5 cellular contexts compared by ENCODE assay signal in genomic region chr1:24103465-24103864, GRCh38. TPM values are rescaled to one million over a fixed set of nuclear protein-coding genes. Genes with fewer than 3 reads are reported as not detected.
"Had no signal": no experiment of that assay in that cellular context is flagged by ENCODE, and none has a peak within 500 bp of the region (broad histone marks: within the 10 kb centered on the region; RNA-seq: fewer than 3 reads in every experiment).

No MANE protein-coding gene starts in this region.

RNA-seq across cellular contexts. Expression of gene MYOM3, which starts 8.5 kb away (rescaled TPM):
- total RNA-seq: mononuclear cell; naive thymus-derived CD8-positive, alpha-beta T cell had no signal
- polyA plus RNA-seq: naive thymus-derived CD8-positive, alpha-beta T cell had no signal

RNA-seq across cellular contexts. Expression of gene IL22RA1, which starts 39.5 kb away (rescaled TPM):
- total RNA-seq: mononuclear cell; naive thymus-derived CD8-positive, alpha-beta T cell; occipital lobe; pulmonary artery endothelial cell had no signal
- polyA plus RNA-seq: naive thymus-derived CD8-positive, alpha-beta T cell; smooth muscle cell had no signal
